In genomic region chr17:16584273-16584995, GRCh38 we compare ENCODE assay signal across 8 cellular contexts. TPM values are rescaled to one million over a fixed set of nuclear protein-coding genes. Genes with fewer than 3 reads are reported as not detected.
DNase-seq lines count a peak whose midpoint lies in the region; ATAC-seq and TF ChIP-seq lines count a peak whose summit lies in the region.

No MANE protein-coding gene starts in this region.

- no peaks in the 10 kb centered on the region for H3K36me3 Mint-ChIP-seq in activated naive CD8-positive, alpha-beta T cell treated with anti-CD3 and anti-CD28 coated beads, Interleukin-2, amount 50 U/mL, for 24 hours (ENCODE audit: low read depth)
- H3K36me3 Mint-ChIP-seq in osteocyte (ENCODE audit: unreplicated experiment) = no peaks in the 10 kb centered on the region

- H3K4me3 Mint-ChIP-seq in activated naive CD8-positive, alpha-beta T cell treated with anti-CD3 and anti-CD28 coated beads, Interleukin-2, amount 50 U/mL, for 24 hours = peak overlapping the region; percentile 75
- peak overlapping the region; percentile 71 for H3K4me3 Mint-ChIP-seq in osteocyte (ENCODE audit: unreplicated experiment)

- H3K4me3 ChIP-seq in GM12864 (ENCODE audit: low read depth, low read length) (no peak overlapping the region), cardiac muscle cell (peak overlapping the region; percentile 30), suprapubic skin (peak overlapping the region; percentile 45)

- peak; percentile 97 for ATAC-seq in activated naive CD8-positive, alpha-beta T cell treated with anti-CD3 and anti-CD28 coated beads, Interleukin-2, amount 50 U/mL, for 24 hours
- ATAC-seq in HG02884 (IDR thresholded peaks at IDR 0.05; ENCODE audit: unreplicated experiment) = no peak

- peaks cover 27% of the 10 kb centered on the region for H3K4me1 Mint-ChIP-seq in activated naive CD8-positive, alpha-beta T cell treated with anti-CD3 and anti-CD28 coated beads, Interleukin-2, amount 50 U/mL, for 24 hours
- peaks cover 16% of the 10 kb centered on the region for H3K4me1 Mint-ChIP-seq in osteocyte (ENCODE audit: unreplicated experiment)

- H3K27ac ChIP-seq in cardiac muscle cell = no peak overlapping the region
- H3K27ac ChIP-seq in suprapubic skin = no peak overlapping the region

- H3K9me3 ChIP-seq in cardiac muscle cell (ENCODE audit: low read depth) = no peaks in the 10 kb centered on the region
- H3K9me3 ChIP-seq in suprapubic skin = no peaks in the 10 kb centered on the region

- H3K36me3 ChIP-seq in cardiac muscle cell (no peaks in the 10 kb centered on the region), suprapubic skin (no peaks in the 10 kb centered on the region)

- H3K27me3 Mint-ChIP-seq in activated naive CD8-positive, alpha-beta T cell treated with anti-CD3 and anti-CD28 coated beads, Interleukin-2, amount 50 U/mL, for 24 hours = peaks cover 41% of the 10 kb centered on the region
- H3K27me3 Mint-ChIP-seq in osteocyte (ENCODE audit: unreplicated experiment) = peaks cover 55% of the 10 kb centered on the region

- TF ChIP-seq EP300 in suprapubic skin (IDR thresholded peaks at IDR 0.05) = no peak

- peaks cover 25% of the 10 kb centered on the region for H3K27me3 ChIP-seq in cardiac muscle cell
- no peaks in the 10 kb centered on the region for H3K27me3 ChIP-seq in suprapubic skin

- TF ChIP-seq CTCF in GM12864 (IDR thresholded peaks at IDR 0.05; ENCODE audit: low read depth, low read length, missing control alignments) (peak; percentile 71), cardiac muscle cell (IDR thresholded peaks at IDR 0.05; ENCODE audit: low read depth, low read length) (peak; percentile 96), osteocyte (IDR thresholded peaks at IDR 0.05) (peak; percentile 96), suprapubic skin (IDR thresholded peaks at IDR 0.05) (peak; percentile 73 to 95)

- H3K27ac Mint-ChIP-seq in activated naive CD8-positive, alpha-beta T cell treated with anti-CD3 and anti-CD28 coated beads, Interleukin-2, amount 50 U/mL, for 24 hours = peak overlapping the region; percentile 48
- no peak overlapping the region for H3K27ac Mint-ChIP-seq in osteocyte (ENCODE audit: unreplicated experiment)

- H3K4me1 ChIP-seq in cardiac muscle cell (ENCODE audit: low read depth) (no peaks in the 10 kb centered on the region), suprapubic skin (peaks cover 25% of the 10 kb centered on the region)

- H3K9me3 Mint-ChIP-seq in activated naive CD8-positive, alpha-beta T cell treated with anti-CD3 and anti-CD28 coated beads, Interleukin-2, amount 50 U/mL, for 24 hours = no peaks in the 10 kb centered on the region
- H3K9me3 Mint-ChIP-seq in osteocyte (ENCODE audit: unreplicated experiment) = peaks cover 5% of the 10 kb centered on the region

- WGBS in suprapubic skin = 10% methylated on average over 33 of the region's 39 CpGs

- TF ChIP-seq POLR2A in suprapubic skin (IDR thresholded peaks at IDR 0.05) = no peak

- DNase-seq in GM12864 (ENCODE audit: low read depth) (no peak), NAMALWA (ENCODE audit: low spot score) (peak; percentile 72), SW480 (ENCODE audit: low spot score) (peak; percentile 83), cardiac muscle cell (ENCODE audit: low read depth in 1 of 2, low spot score in 1 of 2) (peak; percentile 93 to 94), osteocyte (ENCODE audit: extremely low spot score, unreplicated experiment) (peak; percentile 97), suprapubic skin (ENCODE audit: low spot score in 2 of 2) (peak; percentile 96)
- DNase-seq in activated naive CD8-positive, alpha-beta T cell treated with anti-CD3 and anti-CD28 coated beads, Interleukin-2, amount 50 U/mL, for 24 hours = peak; percentile 94

RNA-seq across cellular contexts. Expression of gene ZNF287, which starts 15.4 kb away (rescaled TPM):
- total RNA-seq in cardiac muscle cell (9.9 and 24.1 TPM in 2 replicates), osteocyte (10.9 and 11.8 TPM in 2 replicates), suprapubic skin (10 to 100 TPM in 1 of 4 donors, 1 to 10 TPM in 3; 4.3 to 11.7 (median 6.4) TPM)
- 13.0 and 28.9 TPM in 2 replicates for polyA plus RNA-seq in cardiac muscle cell
